In the genomic region with DNA sequence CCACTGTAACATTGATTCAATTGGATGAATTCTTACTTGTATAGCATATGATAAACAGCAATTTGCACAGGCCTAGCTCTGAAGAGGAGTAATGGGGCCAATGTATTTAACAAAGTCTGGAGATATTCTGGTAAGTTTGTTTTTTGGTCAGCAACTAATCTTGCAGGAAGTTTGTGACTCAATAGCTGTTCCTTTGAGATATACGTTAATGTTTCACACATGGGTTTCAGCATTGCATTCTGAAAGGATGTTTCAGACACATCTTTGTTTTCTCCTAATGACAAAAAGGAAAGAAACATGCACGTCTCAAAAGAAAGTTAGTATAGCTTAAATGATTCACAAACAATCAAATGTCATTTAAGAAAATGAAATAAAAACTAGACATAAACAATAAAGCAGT, we compare ENCODE assay signal across 20 cellular contexts. TPM values are rescaled to one million over a fixed set of nuclear protein-coding genes. Genes with fewer than 3 reads are reported as not detected.
DNase-seq lines count a peak whose midpoint lies in the region; ATAC-seq, FAIRE-seq and TF ChIP-seq lines count a peak whose summit lies in the region.
"Had no signal": no experiment of that assay in that cellular context is flagged by ENCODE, and none has a peak within 500 bp of the region (broad histone marks: within the 10 kb centered on the region; RNA-seq: fewer than 3 reads in every experiment).

No MANE protein-coding gene starts in this region.

- no peak overlapping the region for H3K27ac Mint-ChIP-seq in neural progenitor cell
- H3K27ac Mint-ChIP-seq in activated CD4-positive, alpha-beta T cell treated with anti-CD3 and anti-CD28 coated beads for 36 hours = no peak overlapping the region
- H3K27ac Mint-ChIP-seq: T-helper 17 cell had no signal

- H2AFZ ChIP-seq in neural progenitor cell (replicated peaks) (no peak overlapping the region), Karpas-422 (ENCODE audit: low read length) (no peak overlapping the region)

- H3K4me1 ChIP-seq in neural progenitor cell (no peaks in the 10 kb centered on the region), Karpas-422 (ENCODE audit: low read length) (peaks cover 7% of the 10 kb centered on the region)
- H3K4me1 ChIP-seq: breast epithelium, uterus had no signal

- H3K27me3 Mint-ChIP-seq in neural progenitor cell (ENCODE audit: insufficient read depth, low read depth) = peaks cover 2% of the 10 kb centered on the region
- no peaks in the 10 kb centered on the region for H3K27me3 Mint-ChIP-seq in activated CD4-positive, alpha-beta T cell treated with anti-CD3 and anti-CD28 coated beads for 36 hours
- H3K27me3 Mint-ChIP-seq: T-helper 17 cell had no signal

- DNase-seq in EH (ENCODE audit: low read depth) = peak; percentile 15
- DNase-seq in dorsolateral prefrontal cortex = no peak
- DNase-seq in neural progenitor cell (ENCODE audit: low spot score) = no peak
- no peak for DNase-seq in Karpas-422
- DNase-seq in germinal center (ENCODE audit: low spot score) = no peak
- no peak for DNase-seq in activated CD4-positive, alpha-beta T cell treated with anti-CD3 and anti-CD28 coated beads for 36 hours
- DNase-seq: activated CD8-positive, alpha-beta memory T cell treated with anti-CD3 and anti-CD28 coated beads, Interleukin-2, amount 50 U/mL, for 48 hours; activated naive CD4-positive, alpha-beta T cell treated with anti-CD3 and anti-CD28 coated beads, Interleukin-2, amount 50 U/mL, for 16 hours; DND-41; effector CD4-positive, alpha-beta T cell; NCI-H187 treated with DMSO at 0.1 percent for 48 hours; right lobe of liver; Right ventricle myocardium superior; stimulated activated CD4-positive, alpha-beta T cell treated with anti-CD3 and anti-CD28 coated beads, Interleukin-1b, Interleukin-23, amount 100 ng/mL, for 48 hours; T-helper 17 cell; uterus had no signal

- H3K27me3 ChIP-seq in dorsolateral prefrontal cortex (no peaks in the 10 kb centered on the region), neural progenitor cell (no peaks in the 10 kb centered on the region), Karpas-422 (ENCODE audit: low read length) (no peaks in the 10 kb centered on the region)
- H3K27me3 ChIP-seq: breast epithelium, right lobe of liver, uterus had no signal

- no peaks in the 10 kb centered on the region for H3K9me3 ChIP-seq in neural progenitor cell (ENCODE audit: low read depth)
- no peaks in the 10 kb centered on the region for H3K9me3 ChIP-seq in Karpas-422 (ENCODE audit: low read length)
- H3K9me3 ChIP-seq: breast epithelium, right lobe of liver, uterus had no signal

- H3K27ac ChIP-seq in dorsolateral prefrontal cortex (peak overlapping the region in 55 of 59 donors; percentile 13 to 93 (median 82)), neural progenitor cell (no peak overlapping the region), Karpas-422 (ENCODE audit: low read length) (no peak overlapping the region)
- H3K27ac ChIP-seq: breast epithelium, uterus had no signal

- peak; percentile 71 for FAIRE-seq in TTC549 (lab: Jason Lieb, UNC)

- no peaks in the 10 kb centered on the region for H3K4me1 Mint-ChIP-seq in neural progenitor cell
- no peaks in the 10 kb centered on the region for H3K4me1 Mint-ChIP-seq in activated CD4-positive, alpha-beta T cell treated with anti-CD3 and anti-CD28 coated beads for 36 hours

- H3K9ac ChIP-seq in neural progenitor cell (peak overlapping the region; percentile 39), Karpas-422 (ENCODE audit: low read length) (no peak overlapping the region)

- no peak for ATAC-seq in HG03097 (IDR thresholded peaks at IDR 0.05; ENCODE audit: low FRiP score, unreplicated experiment)
- no peak for ATAC-seq in activated CD4-positive, alpha-beta T cell treated with anti-CD3 and anti-CD28 coated beads for 36 hours
- ATAC-seq: activated CD4-positive, CD25-positive, alpha-beta regulatory T cell treated with anti-CD3 and anti-CD28 coated beads, Interleukin-2, amount 50 U/mL, for 24 hours; T-helper 17 cell had no signal

- TF ChIP-seq CTCF in dorsolateral prefrontal cortex (IDR thresholded peaks at IDR 0.05 in 54 of 56, conservative IDR thresholded peaks at IDR 0.05 in 2 of 56; ENCODE audit: low read depth in 1 of 56, partially characterized antibody in 56 of 56) (no peak), neural progenitor cell (IDR thresholded peaks at IDR 0.05) (no peak)

- H3F3A ChIP-seq in neural progenitor cell (ENCODE audit: low read depth) = peaks cover 7% of the 10 kb centered on the region

- H3K36me3 ChIP-seq in neural progenitor cell = peaks cover 17% of the 10 kb centered on the region
- peaks cover 36% of the 10 kb centered on the region; the same call in 1 of the 2 replicates for H3K36me3 ChIP-seq in Karpas-422 (ENCODE audit: insufficient read depth, low read length)
- H3K36me3 ChIP-seq: uterus had no signal

- no peak overlapping the region for H3K4me3 Mint-ChIP-seq in neural progenitor cell
- H3K4me3 Mint-ChIP-seq in activated CD4-positive, alpha-beta T cell treated with anti-CD3 and anti-CD28 coated beads for 36 hours = no peak overlapping the region
- H3K4me3 Mint-ChIP-seq: T-helper 17 cell had no signal

- intact Hi-C loops in dorsolateral prefrontal cortex (cut with DNase I) = loop anchor here (5.0 to 10.0 kb wide), 2 partner anchors 196 to 199 kb away; no protein-coding TSS in a partner anchor
- intact Hi-C loops in activated CD4-positive, alpha-beta T cell treated with anti-CD3 and anti-CD28 coated beads for 36 hours (cut with DNase I, micrococcal nuclease) = loop anchor here in 1 of 2 experiments (10.0 kb wide), 1 partner anchor 429 kb away; no protein-coding TSS in a partner anchor

- H3K4me3 ChIP-seq in dorsolateral prefrontal cortex = peak overlapping the region in 1 of 59 donors; percentile 16
- no peak overlapping the region for H3K4me3 ChIP-seq in neural progenitor cell
- no peak overlapping the region for H3K4me3 ChIP-seq in Karpas-422 (ENCODE audit: low read length)
- H3K4me3 ChIP-seq: breast epithelium, right lobe of liver, uterus had no signal

- H4K20me1 ChIP-seq in neural progenitor cell (ENCODE audit: low read depth) (no peaks in the 10 kb centered on the region), Karpas-422 (ENCODE audit: insufficient read depth, low read depth, low read length) (no peaks in the 10 kb centered on the region)

- H3K9me3 Mint-ChIP-seq in neural progenitor cell = no peaks in the 10 kb centered on the region
- H3K9me3 Mint-ChIP-seq in activated CD4-positive, alpha-beta T cell treated with anti-CD3 and anti-CD28 coated beads for 36 hours (ENCODE audit: low read depth) = no peaks in the 10 kb centered on the region

- CTCF ChIA-PET in activated CD4-positive, alpha-beta T cell treated with anti-CD3 and anti-CD28 coated beads for 36 hours (lab: Charles Lee) = interaction anchor here (1.1 kb wide), 1 partner anchor 198 kb away, joined by 6 read pairs; no protein-coding TSS in a partner anchor

- POLR2A ChIA-PET in activated CD4-positive, alpha-beta T cell treated with anti-CD3 and anti-CD28 coated beads for 36 hours (lab: Charles Lee) = no interaction called here

- no peaks in the 10 kb centered on the region for H3K36me3 Mint-ChIP-seq in neural progenitor cell
- H3K36me3 Mint-ChIP-seq in activated CD4-positive, alpha-beta T cell treated with anti-CD3 and anti-CD28 coated beads for 36 hours (ENCODE audit: low read depth) = peaks cover 27% of the 10 kb centered on the region

- H3K79me2 ChIP-seq in neural progenitor cell (ENCODE audit: low read depth) = no peaks in the 10 kb centered on the region
- H3K79me2 ChIP-seq in Karpas-422 (ENCODE audit: low read length) = peaks cover 11% of the 10 kb centered on the region

- H3K4me2 ChIP-seq in neural progenitor cell (no peak overlapping the region), Karpas-422 (ENCODE audit: low read depth, low read length, poor library complexity, severe bottlenecking) (no peak overlapping the region)

- H3K9me2 ChIP-seq in Karpas-422 (replicated peaks; ENCODE audit: insufficient read depth, low read length) = no peaks in the 10 kb centered on the region

RNA-seq across cellular contexts. Expression of gene LTN1, which starts 49.0 kb away (rescaled TPM):
- 10 to 100 TPM; 20.9 to 41.3 (median 32.8) TPM for total RNA-seq in dorsolateral prefrontal cortex
- total RNA-seq in neural progenitor cell (ENCODE audit: low replicate concordance) = 29.4 and 37.3 TPM in 2 replicates
- 13.3 and 48.9 TPM in 2 replicates for total RNA-seq in Karpas-422 (2014; rRNA removed; shearing (Covaris generic); ENCODE audit: low replicate concordance)
- 10 to 100 TPM; 26.6 to 29.4 TPM for total RNA-seq in activated CD4-positive, alpha-beta T cell treated with anti-CD3 and anti-CD28 coated beads for 36 hours

Comparison
In these comparisons a context has a peak if more than half of its experiments do, and no peak if none do; other contexts are left out.
1. H3K27ac ChIP-seq: peak in dorsolateral prefrontal cortex (55 of 59); none in neural progenitor cell (single experiment) and Karpas-422 (single experiment).